ENCODE assay signal across 1 cellular context in the genomic region with DNA sequence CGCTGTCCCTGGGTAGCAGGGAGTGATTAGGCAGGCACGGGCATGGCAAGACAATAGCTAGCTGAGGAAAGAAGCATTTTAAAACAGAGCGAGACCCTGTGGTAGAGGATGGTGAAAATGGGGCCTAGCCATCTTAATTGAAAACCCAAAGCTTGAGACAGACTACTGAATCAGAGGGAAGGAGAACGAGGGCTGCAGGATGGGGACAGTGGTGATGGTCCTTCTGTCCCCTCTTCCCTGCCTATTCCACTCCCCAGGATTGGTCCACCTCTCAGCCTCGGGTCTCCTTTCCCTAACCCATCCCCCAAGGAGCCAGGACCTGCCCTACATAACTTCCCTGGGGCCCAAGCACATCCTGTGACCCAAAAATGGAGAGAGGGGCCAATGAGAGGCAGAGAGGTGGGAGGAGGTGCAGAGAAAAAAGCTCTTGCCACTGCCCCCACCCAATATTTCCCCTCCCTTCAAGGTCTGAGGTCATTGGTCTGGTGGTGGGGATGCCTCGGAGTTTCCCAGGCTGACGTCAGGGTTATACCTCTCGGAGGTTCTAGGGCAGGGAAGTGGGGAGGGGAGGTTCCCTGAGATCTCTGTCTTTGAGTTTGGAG.
A peak's percentile ranks its signal among the peaks of the same experiment; 100 is the strongest.
TF ChIP-seq lines count a peak whose summit lies in the region.

No MANE protein-coding gene starts in this region.

TF ChIP-seq in K562, 482 proteins besides CTCF, POLR2A, EP300 and RAD21 (continued from another document and continues in another):
- TF ChIP-seq, protein P1, sequence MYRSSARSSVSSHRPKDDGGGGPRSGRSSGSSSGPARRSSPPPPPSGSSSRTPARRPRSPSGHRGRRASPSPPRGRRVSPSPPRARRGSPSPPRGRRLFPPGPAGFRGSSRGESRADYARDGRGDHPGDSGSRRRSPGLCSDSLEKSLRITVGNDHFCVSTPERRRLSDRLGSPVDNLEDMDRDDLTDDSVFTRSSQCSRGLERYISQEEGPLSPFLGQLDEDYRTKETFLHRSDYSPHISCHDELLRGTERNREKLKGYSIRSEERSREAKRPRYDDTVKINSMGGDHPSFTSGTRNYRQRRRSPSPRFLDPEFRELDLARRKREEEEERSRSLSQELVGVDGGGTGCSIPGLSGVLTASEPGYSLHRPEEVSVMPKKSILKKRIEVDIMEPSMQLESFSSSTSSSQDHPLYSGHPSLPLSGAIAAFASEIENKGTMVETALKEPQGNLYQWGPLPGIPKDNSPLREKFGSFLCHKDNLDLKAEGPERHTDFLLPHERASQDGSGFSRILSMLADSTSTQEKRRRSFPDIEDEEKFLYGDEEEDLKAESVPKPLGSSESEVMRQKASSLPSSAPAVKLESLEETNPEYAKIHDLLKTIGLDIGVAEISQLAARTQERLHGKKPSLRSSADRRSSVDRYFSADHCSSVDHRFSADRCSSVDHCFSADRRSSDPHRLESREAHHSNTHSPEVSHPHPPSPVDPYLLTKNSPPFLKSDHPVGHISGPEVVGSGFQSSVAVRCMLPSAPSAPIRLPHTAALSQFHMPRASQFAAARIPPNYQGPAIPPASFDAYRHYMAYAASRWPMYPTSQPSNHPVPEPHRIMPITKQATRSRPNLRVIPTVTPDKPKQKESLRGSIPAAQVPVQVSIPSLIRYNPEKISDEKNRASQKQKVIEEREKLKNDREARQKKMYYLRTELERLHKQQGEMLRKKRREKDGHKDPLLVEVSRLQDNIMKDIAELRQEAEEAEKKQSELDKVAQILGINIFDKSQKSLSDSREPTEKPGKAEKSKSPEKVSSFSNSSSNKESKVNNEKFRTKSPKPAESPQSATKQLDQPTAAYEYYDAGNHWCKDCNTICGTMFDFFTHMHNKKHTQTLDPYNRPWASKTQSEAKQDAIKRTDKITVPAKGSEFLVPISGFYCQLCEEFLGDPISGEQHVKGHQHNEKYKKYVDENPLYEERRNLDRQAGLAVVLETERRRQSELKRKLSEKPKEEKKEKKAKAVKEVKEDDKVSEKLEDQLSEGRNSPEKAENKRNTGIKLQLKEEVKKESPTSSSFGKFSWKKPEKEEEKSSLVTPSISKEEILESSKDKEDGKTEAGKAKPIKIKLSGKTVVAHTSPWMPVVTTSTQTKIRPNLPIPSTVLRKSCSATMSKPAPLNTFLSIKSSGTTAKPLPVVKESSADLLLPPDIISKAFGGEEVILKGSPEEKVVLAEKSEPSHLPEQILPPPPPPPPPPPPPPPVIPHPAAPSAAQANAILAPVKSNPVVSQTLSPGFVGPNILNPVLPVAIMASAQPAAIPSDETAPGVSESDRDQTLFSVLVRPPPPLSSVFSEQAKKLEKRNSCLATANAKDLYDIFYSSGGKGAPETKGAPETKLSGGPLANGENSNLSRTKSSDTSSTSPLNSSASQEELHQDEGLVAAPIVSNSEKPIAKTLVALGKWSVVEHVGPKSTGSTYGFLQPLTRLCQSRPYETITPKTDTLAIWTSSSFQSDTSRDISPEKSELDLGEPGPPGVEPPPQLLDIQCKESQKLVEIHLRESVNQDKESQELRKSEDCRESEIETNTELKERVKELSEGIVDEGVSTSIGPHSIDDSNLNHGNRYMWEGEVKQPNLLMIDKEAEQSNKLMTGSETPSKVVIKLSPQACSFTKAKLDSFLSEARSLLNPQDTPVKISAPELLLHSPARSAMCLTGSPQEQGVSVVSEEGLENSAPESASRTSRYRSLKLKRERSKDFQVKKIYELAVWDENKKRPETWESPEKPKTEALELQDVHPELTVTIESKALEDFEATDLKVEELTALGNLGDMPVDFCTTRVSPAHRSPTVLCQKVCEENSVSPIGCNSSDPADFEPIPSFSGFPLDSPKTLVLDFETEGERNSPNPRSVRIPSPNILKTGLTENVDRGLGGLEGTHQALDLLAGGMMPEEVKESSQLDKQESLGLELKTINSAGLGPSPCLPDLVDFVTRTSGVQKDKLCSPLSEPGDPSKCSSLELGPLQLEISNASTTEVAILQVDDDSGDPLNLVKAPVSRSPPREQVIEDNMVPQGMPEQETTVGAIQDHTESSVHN (IDR thresholded peaks at IDR 0.05; ENCODE audit: borderline replicate concordance in 1 of 2, low read depth in 1 of 2), result peak in 1 of 2 experiments; percentile 34; a peak in 1 of 4 replicates
- TF ChIP-seq, protein P2, sequence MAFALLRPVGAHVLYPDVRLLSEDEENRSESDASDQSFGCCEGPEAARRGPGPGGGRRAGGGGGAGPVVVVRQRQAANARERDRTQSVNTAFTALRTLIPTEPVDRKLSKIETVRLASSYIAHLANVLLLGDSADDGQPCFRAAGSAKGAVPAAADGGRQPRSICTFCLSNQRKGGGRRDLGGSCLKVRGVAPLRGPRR (CRISPR knock-in tag; IDR thresholded peaks at IDR 0.05), result no peak
- TF ChIP-seq, protein P3, sequence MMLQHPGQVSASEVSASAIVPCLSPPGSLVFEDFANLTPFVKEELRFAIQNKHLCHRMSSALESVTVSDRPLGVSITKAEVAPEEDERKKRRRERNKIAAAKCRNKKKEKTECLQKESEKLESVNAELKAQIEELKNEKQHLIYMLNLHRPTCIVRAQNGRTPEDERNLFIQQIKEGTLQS (IDR thresholded peaks at IDR 0.05), result peak; percentile 88
- TF ChIP-seq, protein P3 (CRISPR knock-in tag; conservative IDR thresholded peaks at IDR 0.05), result no peak
- TF ChIP-seq, protein P4, sequence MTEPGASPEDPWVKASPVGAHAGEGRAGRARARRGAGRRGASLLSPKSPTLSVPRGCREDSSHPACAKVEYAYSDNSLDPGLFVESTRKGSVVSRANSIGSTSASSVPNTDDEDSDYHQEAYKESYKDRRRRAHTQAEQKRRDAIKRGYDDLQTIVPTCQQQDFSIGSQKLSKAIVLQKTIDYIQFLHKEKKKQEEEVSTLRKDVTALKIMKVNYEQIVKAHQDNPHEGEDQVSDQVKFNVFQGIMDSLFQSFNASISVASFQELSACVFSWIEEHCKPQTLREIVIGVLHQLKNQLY (CRISPR knock-in tag; conservative IDR thresholded peaks at IDR 0.05), result peak in 1 of 2 experiments; percentile 89; a peak in 2 of 4 replicates
- TF ChIP-seq HNRNPUL1 (IDR thresholded peaks at IDR 0.05; ENCODE audit: low read length), result no peak
- 0 out of 2 replicates have a peak, but pooled peaks have one; percentile 57 for TF ChIP-seq ZNF586 (CRISPR knock-in tag; conservative IDR thresholded peaks at IDR 0.05)
- TF ChIP-seq TCFL5 (CRISPR knock-in tag; conservative IDR thresholded peaks at IDR 0.05), result no peak
- TF ChIP-seq EGR1 (conservative IDR thresholded peaks at IDR 0.05), result 0 out of 2 replicates have a peak, but pooled peaks have one; percentile 28
- 0 out of 2 replicates have a peak, but pooled peaks have one; percentile 18 for TF ChIP-seq ETV1 (tag; conservative IDR thresholded peaks at IDR 0.05; ENCODE audit: low read depth)
- TF ChIP-seq ZNF507 (tag; conservative IDR thresholded peaks at IDR 0.05), result no peak
- no peak for TF ChIP-seq DNMT1 (IDR thresholded peaks at IDR 0.05)
- TF ChIP-seq RBM22 (IDR thresholded peaks at IDR 0.05; ENCODE audit: low read depth, low read length, poor library complexity, severe bottlenecking), result no peak
- 0 out of 2 replicates have a peak, but pooled peaks have one; percentile 11 for TF ChIP-seq LEF1 (IDR thresholded peaks at IDR 0.05)
- TF ChIP-seq ZEB2 (IDR thresholded peaks at IDR 0.05), result 0 out of 2 replicates have a peak, but pooled peaks have one; percentile 16
- TF ChIP-seq, protein P5, sequence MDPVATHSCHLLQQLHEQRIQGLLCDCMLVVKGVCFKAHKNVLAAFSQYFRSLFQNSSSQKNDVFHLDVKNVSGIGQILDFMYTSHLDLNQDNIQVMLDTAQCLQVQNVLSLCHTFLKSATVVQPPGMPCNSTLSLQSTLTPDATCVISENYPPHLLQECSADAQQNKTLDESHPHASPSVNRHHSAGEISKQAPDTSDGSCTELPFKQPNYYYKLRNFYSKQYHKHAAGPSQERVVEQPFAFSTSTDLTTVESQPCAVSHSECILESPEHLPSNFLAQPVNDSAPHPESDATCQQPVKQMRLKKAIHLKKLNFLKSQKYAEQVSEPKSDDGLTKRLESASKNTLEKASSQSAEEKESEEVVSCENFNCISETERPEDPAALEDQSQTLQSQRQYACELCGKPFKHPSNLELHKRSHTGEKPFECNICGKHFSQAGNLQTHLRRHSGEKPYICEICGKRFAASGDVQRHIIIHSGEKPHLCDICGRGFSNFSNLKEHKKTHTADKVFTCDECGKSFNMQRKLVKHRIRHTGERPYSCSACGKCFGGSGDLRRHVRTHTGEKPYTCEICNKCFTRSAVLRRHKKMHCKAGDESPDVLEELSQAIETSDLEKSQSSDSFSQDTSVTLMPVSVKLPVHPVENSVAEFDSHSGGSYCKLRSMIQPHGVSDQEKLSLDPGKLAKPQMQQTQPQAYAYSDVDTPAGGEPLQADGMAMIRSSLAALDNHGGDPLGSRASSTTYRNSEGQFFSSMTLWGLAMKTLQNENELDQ (CRISPR knock-in tag; IDR thresholded peaks at IDR 0.05; ENCODE audit: borderline replicate concordance), result 0 out of 2 replicates have a peak, but pooled peaks have one; percentile 21
- 0 out of 2 replicates have a peak, but pooled peaks have one; percentile 71 for TF ChIP-seq ZNF76 (CRISPR knock-in tag; IDR thresholded peaks at IDR 0.05; ENCODE audit: borderline replicate concordance)
- TF ChIP-seq, protein P6, sequence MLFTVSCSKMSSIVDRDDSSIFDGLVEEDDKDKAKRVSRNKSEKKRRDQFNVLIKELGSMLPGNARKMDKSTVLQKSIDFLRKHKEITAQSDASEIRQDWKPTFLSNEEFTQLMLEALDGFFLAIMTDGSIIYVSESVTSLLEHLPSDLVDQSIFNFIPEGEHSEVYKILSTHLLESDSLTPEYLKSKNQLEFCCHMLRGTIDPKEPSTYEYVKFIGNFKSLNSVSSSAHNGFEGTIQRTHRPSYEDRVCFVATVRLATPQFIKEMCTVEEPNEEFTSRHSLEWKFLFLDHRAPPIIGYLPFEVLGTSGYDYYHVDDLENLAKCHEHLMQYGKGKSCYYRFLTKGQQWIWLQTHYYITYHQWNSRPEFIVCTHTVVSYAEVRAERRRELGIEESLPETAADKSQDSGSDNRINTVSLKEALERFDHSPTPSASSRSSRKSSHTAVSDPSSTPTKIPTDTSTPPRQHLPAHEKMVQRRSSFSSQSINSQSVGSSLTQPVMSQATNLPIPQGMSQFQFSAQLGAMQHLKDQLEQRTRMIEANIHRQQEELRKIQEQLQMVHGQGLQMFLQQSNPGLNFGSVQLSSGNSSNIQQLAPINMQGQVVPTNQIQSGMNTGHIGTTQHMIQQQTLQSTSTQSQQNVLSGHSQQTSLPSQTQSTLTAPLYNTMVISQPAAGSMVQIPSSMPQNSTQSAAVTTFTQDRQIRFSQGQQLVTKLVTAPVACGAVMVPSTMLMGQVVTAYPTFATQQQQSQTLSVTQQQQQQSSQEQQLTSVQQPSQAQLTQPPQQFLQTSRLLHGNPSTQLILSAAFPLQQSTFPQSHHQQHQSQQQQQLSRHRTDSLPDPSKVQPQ (CRISPR knock-in tag; IDR thresholded peaks at IDR 0.05; ENCODE audit: borderline replicate concordance), result no peak
- TF ChIP-seq, protein P7, sequence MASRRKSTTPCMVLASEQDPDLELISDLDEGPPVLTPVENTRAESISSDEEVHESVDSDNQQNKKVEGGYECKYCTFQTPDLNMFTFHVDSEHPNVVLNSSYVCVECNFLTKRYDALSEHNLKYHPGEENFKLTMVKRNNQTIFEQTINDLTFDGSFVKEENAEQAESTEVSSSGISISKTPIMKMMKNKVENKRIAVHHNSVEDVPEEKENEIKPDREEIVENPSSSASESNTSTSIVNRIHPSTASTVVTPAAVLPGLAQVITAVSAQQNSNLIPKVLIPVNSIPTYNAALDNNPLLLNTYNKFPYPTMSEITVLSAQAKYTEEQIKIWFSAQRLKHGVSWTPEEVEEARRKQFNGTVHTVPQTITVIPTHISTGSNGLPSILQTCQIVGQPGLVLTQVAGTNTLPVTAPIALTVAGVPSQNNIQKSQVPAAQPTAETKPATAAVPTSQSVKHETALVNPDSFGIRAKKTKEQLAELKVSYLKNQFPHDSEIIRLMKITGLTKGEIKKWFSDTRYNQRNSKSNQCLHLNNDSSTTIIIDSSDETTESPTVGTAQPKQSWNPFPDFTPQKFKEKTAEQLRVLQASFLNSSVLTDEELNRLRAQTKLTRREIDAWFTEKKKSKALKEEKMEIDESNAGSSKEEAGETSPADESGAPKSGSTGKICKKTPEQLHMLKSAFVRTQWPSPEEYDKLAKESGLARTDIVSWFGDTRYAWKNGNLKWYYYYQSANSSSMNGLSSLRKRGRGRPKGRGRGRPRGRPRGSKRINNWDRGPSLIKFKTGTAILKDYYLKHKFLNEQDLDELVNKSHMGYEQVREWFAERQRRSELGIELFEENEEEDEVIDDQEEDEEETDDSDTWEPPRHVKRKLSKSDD (conservative IDR thresholded peaks at IDR 0.05; ENCODE audit: low read length), result 0 out of 2 replicates have a peak, but pooled peaks have one; percentile 0
- 0 out of 2 replicates have a peak, but pooled peaks have one; percentile 37 for TF ChIP-seq ZNF79 (CRISPR knock-in tag; IDR thresholded peaks at IDR 0.05; ENCODE audit: low read depth)
- 0 out of 4 replicates have a peak, but pooled peaks of 1 of the 2 experiments have one; percentile 47 for TF ChIP-seq SRF (CRISPR knock-in tag; IDR thresholded peaks at IDR 0.05)
- no peak for TF ChIP-seq RFX1 (IDR thresholded peaks at IDR 0.05)
- no peak for TF ChIP-seq MTA1 (IDR thresholded peaks at IDR 0.05; ENCODE audit: borderline replicate concordance)
- no peak for TF ChIP-seq EHMT2 (IDR thresholded peaks at IDR 0.05)
- peak; percentile 98 for TF ChIP-seq NFRKB (IDR thresholded peaks at IDR 0.05; ENCODE audit: low read depth)
- no peak for TF ChIP-seq ZNF830 (CRISPR knock-in tag; IDR thresholded peaks at IDR 0.05)
